Comparison of ENCODE assay signal across 8 cellular contexts in genomic region chr2:130390460-130391057, GRCh38. TPM values are rescaled to one million over a fixed set of nuclear protein-coding genes. Genes with fewer than 3 reads are reported as not detected.
DNase-seq lines count a peak whose midpoint lies in the region; ATAC-seq and TF ChIP-seq lines count a peak whose summit lies in the region.

No MANE protein-coding gene starts in this region.

- H3K4me1 ChIP-seq in mononuclear cell (ENCODE audit: insufficient read depth, low read length) (peaks cover 28% of the 10 kb centered on the region), aorta (ENCODE audit: control insufficient read depth in 1 of 2, insufficient read depth in 2 of 2, low read length in 2 of 2) (no peaks in the 10 kb centered on the region)

- CTCF ChIA-PET in CD4-positive, alpha-beta T cell (lab: Charles Lee) = interaction anchor here (1.1 kb wide), 1 partner anchor 18 kb away, joined by 3 read pairs; no protein-coding TSS in a partner anchor

- no peaks in the 10 kb centered on the region for H3K27me3 ChIP-seq in CD4-positive, alpha-beta T cell (ENCODE audit: control insufficient read depth, insufficient read depth, low read length)
- H3K27me3 ChIP-seq in mononuclear cell (ENCODE audit: insufficient read depth, low read length) = no peaks in the 10 kb centered on the region
- no peaks in the 10 kb centered on the region for H3K27me3 ChIP-seq in aorta (ENCODE audit: control insufficient read depth in 1 of 2, insufficient read depth in 2 of 2, low read length in 1 of 2)

- POLR2A ChIA-PET in CD4-positive, alpha-beta T cell (lab: Charles Lee) = interaction anchor here (1.5 to 2.6 kb wide), 3 partner anchors 12 to 48 kb away, joined by 7 to 12 read pairs (median 7); partner anchors contain the start of gene IMP4

- intact Hi-C loops in CD4-positive, alpha-beta T cell (cut with DNase I, micrococcal nuclease) = no loop called here
- intact Hi-C loops in aorta (cut with DNase I) = no loop called here

- 45 to 52% methylated on average over 16 of the region's 16 CpGs for WGBS in aorta, 2 donors

- H3K27me3 Mint-ChIP-seq in CD4-positive, alpha-beta T cell = peaks cover 15% of the 10 kb centered on the region

- TF ChIP-seq POLR2A in erythroblast (IDR thresholded peaks at IDR 0.05; ENCODE audit: low read length) = no peak

- peak overlapping the region; percentile 55 for H3K27ac Mint-ChIP-seq in CD4-positive, alpha-beta T cell

- TF ChIP-seq CTCF in CD4-positive, alpha-beta T cell (IDR thresholded peaks at IDR 0.05) = no peak
- TF ChIP-seq CTCF in coronary artery (IDR thresholded peaks at IDR 0.05) = no peak

- no peaks in the 10 kb centered on the region for H3K36me3 ChIP-seq in aorta (ENCODE audit: control insufficient read depth in 1 of 2, insufficient read depth in 2 of 2, low read length in 1 of 2)

- H3K9me3 ChIP-seq in CD4-positive, alpha-beta T cell (ENCODE audit: control insufficient read depth, low read length) = no peaks in the 10 kb centered on the region
- no peaks in the 10 kb centered on the region for H3K9me3 ChIP-seq in mononuclear cell (ENCODE audit: low read depth, low read length)
- no peaks in the 10 kb centered on the region for H3K9me3 ChIP-seq in aorta (ENCODE audit: control insufficient read depth, low read length)

- ATAC-seq in CD4-positive, alpha-beta T cell (ENCODE audit: poor library complexity) = no peak
- ATAC-seq in GM21528 (IDR thresholded peaks at IDR 0.05; ENCODE audit: low FRiP score, unreplicated experiment) (peak; percentile 8), aorta (ENCODE audit: low FRiP score) (peak; percentile 8)

- peaks cover 13% of the 10 kb centered on the region for H3K4me1 Mint-ChIP-seq in CD4-positive, alpha-beta T cell (ENCODE audit: low read depth)

- H3K27ac ChIP-seq in CD4-positive, alpha-beta T cell (ENCODE audit: low read depth, low read length) = no peak overlapping the region
- H3K27ac ChIP-seq in coronary artery (peak overlapping the region; percentile 74 to 89), aorta (ENCODE audit: low read depth in 1 of 2, low read length in 2 of 2) (no peak overlapping the region)

- H3K4me3 Mint-ChIP-seq in CD4-positive, alpha-beta T cell = peak overlapping the region; percentile 87

- no peak for DNase-seq in CD4-positive, alpha-beta T cell
- DNase-seq in NCI-H146 (lab: John Stamatoyannopoulos, UW) = peak; percentile 45
- DNase-seq in coronary artery (ENCODE audit: low spot score) = no peak
- peak; percentile 71 to 76 for DNase-seq in aorta
- no peak for DNase-seq in erythroblast (lab: John Stamatoyannopoulos, UW)
- no peak for DNase-seq in effector CD4-positive, alpha-beta T cell

- no peaks in the 10 kb centered on the region for H3K9me3 Mint-ChIP-seq in CD4-positive, alpha-beta T cell

- no peaks in the 10 kb centered on the region for H3K36me3 Mint-ChIP-seq in CD4-positive, alpha-beta T cell (ENCODE audit: low read depth)

- H3K4me3 ChIP-seq in coronary artery (peak overlapping the region; percentile 82), mononuclear cell (ENCODE audit: low read length) (peak overlapping the region; percentile 56), aorta (ENCODE audit: low read length in 2 of 2) (peak overlapping the region in 1 of 2 donors; percentile 83)

RNA-seq across cellular contexts. Expression of gene PTPN18, which starts 34.7 kb away (rescaled TPM):
- total RNA-seq in CD4-positive, alpha-beta T cell = 10 to 100 TPM; 27.6 to 27.8 TPM
- total RNA-seq in mononuclear cell = 68.2 TPM
- total RNA-seq in aorta = 10 to 100 TPM; 37.3 to 71.0 TPM
- polyA plus RNA-seq in aorta = 10 to 100 TPM; 41.8 to 44.2 TPM

RNA-seq across cellular contexts. Expression of gene IMP4, which starts 47.9 kb away (rescaled TPM):
- 10 to 100 TPM; 81.7 to 88.1 TPM for total RNA-seq in CD4-positive, alpha-beta T cell
- total RNA-seq in mononuclear cell (55.6 TPM), aorta (10 to 100 TPM; 44.3 to 47.0 TPM)
- polyA plus RNA-seq in aorta = 10 to 100 TPM; 42.4 to 77.2 TPM

Comparison
In these comparisons a context has a peak if more than half of its experiments do, and no peak if none do; other contexts are left out.
1. DNase-seq: peak in NCI-H146 (single experiment) and aorta (2 of 2); none in CD4-positive, alpha-beta T cell (0 of 10), coronary artery (single experiment), erythroblast (0 of 2) and effector CD4-positive, alpha-beta T cell (single experiment).
2. H3K27ac ChIP-seq: peak in coronary artery (2 of 2); none in CD4-positive, alpha-beta T cell (single experiment) and aorta (0 of 2).